ENCODE assay signal across 12 cellular contexts in the genomic region with DNA sequence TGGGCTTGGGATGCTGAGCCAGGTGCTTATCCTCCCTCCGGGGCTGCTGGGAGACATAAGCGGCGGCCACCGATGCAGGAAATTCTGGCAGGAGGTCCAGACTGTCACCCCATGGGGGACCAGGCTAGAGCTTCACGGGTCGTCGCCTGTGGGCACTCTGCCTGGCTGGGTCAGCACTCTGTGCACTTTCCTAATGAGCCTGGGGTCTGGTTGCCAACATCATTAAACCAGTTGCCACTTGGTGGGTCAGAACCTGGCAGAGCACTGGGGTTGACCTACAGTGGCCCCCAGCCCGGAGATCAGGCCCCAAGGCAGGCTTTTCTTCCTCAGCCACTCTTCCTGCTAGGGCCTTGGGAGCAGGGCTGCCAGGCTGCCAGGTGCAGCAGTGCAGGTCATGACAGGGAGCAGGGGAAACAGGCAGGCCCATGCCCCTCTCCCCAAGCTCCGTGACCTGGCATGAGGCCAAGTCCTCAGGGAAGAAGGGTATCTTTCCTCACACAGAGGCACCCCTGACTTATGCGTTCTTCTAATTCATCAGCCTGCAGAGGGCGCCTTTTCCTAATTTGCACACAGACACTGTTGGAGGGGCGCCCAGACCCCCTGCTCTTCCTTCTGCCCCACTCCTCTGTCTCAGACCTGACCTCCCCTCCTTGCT.
A peak's percentile ranks its signal among the peaks of the same experiment; 100 is the strongest.
DNase-seq lines count a peak whose midpoint lies in the region; ATAC-seq and TF ChIP-seq lines count a peak whose summit lies in the region.
"Had no signal": no experiment of that assay in that cellular context is flagged by ENCODE, and none has a peak within 500 bp of the region (broad histone marks: within the 10 kb centered on the region; RNA-seq: fewer than 3 reads in every experiment).

No MANE protein-coding gene starts in this region.

- peak; percentile 55 for TF ChIP-seq CTCF in BE2C (IDR thresholded peaks at IDR 0.05; ENCODE audit: low read depth, low read length)
- TF ChIP-seq CTCF in glutamatergic neuron (IDR thresholded peaks at IDR 0.05; ENCODE audit: partially characterized antibody, unreplicated experiment) = peak; percentile 56

- no peaks in the 10 kb centered on the region for H3K36me3 Mint-ChIP-seq in glutamatergic neuron (ENCODE audit: unreplicated experiment)
- H3K36me3 Mint-ChIP-seq: activated naive CD8-positive, alpha-beta T cell treated with anti-CD3 and anti-CD28 coated beads, Interleukin-2, amount 10 ng/mL, durations not matched to agents 7 days and 5 days had no signal

- no peak overlapping the region for H3K27ac Mint-ChIP-seq in glutamatergic neuron (ENCODE audit: unreplicated experiment)
- H3K27ac Mint-ChIP-seq: activated naive CD8-positive, alpha-beta T cell treated with anti-CD3 and anti-CD28 coated beads, Interleukin-2, amount 10 ng/mL, durations not matched to agents 7 days and 5 days had no signal

- ATAC-seq in GM18867 (IDR thresholded peaks at IDR 0.05; ENCODE audit: unreplicated experiment) = no peak
- no peak for ATAC-seq in GM19035 (IDR thresholded peaks at IDR 0.05; ENCODE audit: unreplicated experiment)
- no peak for ATAC-seq in GM21367 (IDR thresholded peaks at IDR 0.05; ENCODE audit: unreplicated experiment)

- H3K27me3 ChIP-seq in BE2C = no peaks in the 10 kb centered on the region
- H3K27me3 ChIP-seq: right atrium auricular region had no signal

- H3K36me3 ChIP-seq in BE2C = no peaks in the 10 kb centered on the region
- H3K36me3 ChIP-seq: heart left ventricle, right atrium auricular region had no signal

- no peak overlapping the region for H3K4me3 Mint-ChIP-seq in glutamatergic neuron (ENCODE audit: unreplicated experiment)
- H3K4me3 Mint-ChIP-seq: activated naive CD8-positive, alpha-beta T cell treated with anti-CD3 and anti-CD28 coated beads, Interleukin-2, amount 10 ng/mL, durations not matched to agents 7 days and 5 days had no signal

- H3K27me3 Mint-ChIP-seq in glutamatergic neuron (ENCODE audit: unreplicated experiment) = peaks cover 9% of the 10 kb centered on the region

- H3K4me1 ChIP-seq in BE2C = no peaks in the 10 kb centered on the region
- H3K4me1 ChIP-seq: right atrium auricular region had no signal

- no peaks in the 10 kb centered on the region for H3K9me3 ChIP-seq in BE2C
- H3K9me3 ChIP-seq: heart left ventricle, right atrium auricular region had no signal

- no peak overlapping the region for H3K4me3 ChIP-seq in BE2C (ENCODE audit: low read depth, low read length)
- H3K4me3 ChIP-seq: heart left ventricle, right atrium auricular region, SK-N-MC had no signal

- H3K9me3 Mint-ChIP-seq in glutamatergic neuron (ENCODE audit: unreplicated experiment) = no peaks in the 10 kb centered on the region
- H3K9me3 Mint-ChIP-seq: activated naive CD8-positive, alpha-beta T cell treated with anti-CD3 and anti-CD28 coated beads, Interleukin-2, amount 10 ng/mL, durations not matched to agents 7 days and 5 days had no signal

- peak; percentile 58 for DNase-seq in BE2C
- peak; percentile 14 for DNase-seq in ELR (ENCODE audit: low read depth)
- peak; percentile 81 for DNase-seq in NCI-H82 (lab: John Stamatoyannopoulos, UW)
- peak; percentile 66 for DNase-seq in glutamatergic neuron
- no peak for DNase-seq in superior temporal gyrus (ENCODE audit: extremely low spot score)
- DNase-seq: activated naive CD8-positive, alpha-beta T cell treated with anti-CD3 and anti-CD28 coated beads, Interleukin-2, amount 10 ng/mL, durations not matched to agents 7 days and 5 days had no signal

- peaks cover 18% of the 10 kb centered on the region for H3K4me1 Mint-ChIP-seq in glutamatergic neuron (ENCODE audit: low read depth, unreplicated experiment)
